Comparison of ENCODE assay signal across 17 cellular contexts in genomic region chr3:170485696-170486095, GRCh38.
DNase-seq lines count a peak whose midpoint lies in the region; ATAC-seq lines count a peak whose summit lies in the region.
"Had no signal": no experiment of that assay in that cellular context is flagged by ENCODE, and none has a peak within 500 bp of the region (broad histone marks: within the 10 kb centered on the region; RNA-seq: fewer than 3 reads in every experiment).

No MANE protein-coding gene starts in this region.

- H3K9me3 ChIP-seq in T-helper 17 cell (ENCODE audit: control insufficient read depth, low read length, poor library complexity, severe bottlenecking): no peaks in the 10 kb centered on the region

- peaks cover 8% of the 10 kb centered on the region for H3K27me3 Mint-ChIP-seq in activated CD4-positive, alpha-beta T cell treated with anti-CD3 and anti-CD28 coated beads, Interleukin-2, amount 10 ng/mL, durations not matched to agents 24 days and 14 days
- H3K27me3 Mint-ChIP-seq in T-helper 17 cell: peaks cover 34% of the 10 kb centered on the region
- H3K27me3 Mint-ChIP-seq: CD4-positive, alpha-beta T cell had no signal

- in situ Hi-C loops in SK-MEL-5 (cut with HindIII; ENCODE audit: low pct_unique_long_range_greater_than_20kb, low sequenced_read_pairs): no loop called here

- H3K9me3 Mint-ChIP-seq in activated CD4-positive, alpha-beta T cell treated with anti-CD3 and anti-CD28 coated beads, Interleukin-2, amount 10 ng/mL, durations not matched to agents 24 days and 14 days: no peaks in the 10 kb centered on the region
- H3K9me3 Mint-ChIP-seq: CD4-positive, alpha-beta T cell had no signal

- peak; percentile 48 for DNase-seq in SK-MEL-5 (ENCODE audit: low read depth, low spot score)
- DNase-seq in foreskin melanocyte: peak; percentile 45
- DNase-seq in middle frontal gyrus (ENCODE audit: extremely low spot score, low spot score): peak; percentile 54
- DNase-seq in superior temporal gyrus (ENCODE audit: extremely low spot score): peak; percentile 91
- DNase-seq in activated CD4-positive, alpha-beta T cell treated with anti-CD3 and anti-CD28 coated beads, Interleukin-2, amount 10 ng/mL, durations not matched to agents 24 days and 14 days: no peak
- DNase-seq in epidermal melanocyte (ENCODE audit: insufficient read length, low spot score): no peak
- no peak for DNase-seq in T-helper 17 cell
- DNase-seq: AML-193; CD4-positive, alpha-beta T cell; DMS79; NCI-H1436 treated with DMSO at 0.1 percent for 48 hours; NCI-H2107; NCI-H226; NCI-H526 treated with DMSO at 0.1 percent for 48 hours; PC-9 had no signal

- no peak overlapping the region for H3K27ac Mint-ChIP-seq in activated CD4-positive, alpha-beta T cell treated with anti-CD3 and anti-CD28 coated beads, Interleukin-2, amount 10 ng/mL, durations not matched to agents 24 days and 14 days
- H3K27ac Mint-ChIP-seq in T-helper 17 cell: no peak overlapping the region
- H3K27ac Mint-ChIP-seq: CD4-positive, alpha-beta T cell had no signal

- no peaks in the 10 kb centered on the region for H3K4me1 Mint-ChIP-seq in activated CD4-positive, alpha-beta T cell treated with anti-CD3 and anti-CD28 coated beads, Interleukin-2, amount 10 ng/mL, durations not matched to agents 24 days and 14 days
- no peaks in the 10 kb centered on the region for H3K4me1 Mint-ChIP-seq in T-helper 17 cell

- no peak for ATAC-seq in T-helper 17 cell
- ATAC-seq: HCT116, Right ventricle myocardium inferior had no signal

- no peaks in the 10 kb centered on the region for H3K36me3 Mint-ChIP-seq in activated CD4-positive, alpha-beta T cell treated with anti-CD3 and anti-CD28 coated beads, Interleukin-2, amount 10 ng/mL, durations not matched to agents 24 days and 14 days (ENCODE audit: low read depth)
- no peaks in the 10 kb centered on the region for H3K36me3 Mint-ChIP-seq in T-helper 17 cell (ENCODE audit: low read depth)

- H3K4me3 Mint-ChIP-seq in activated CD4-positive, alpha-beta T cell treated with anti-CD3 and anti-CD28 coated beads, Interleukin-2, amount 10 ng/mL, durations not matched to agents 24 days and 14 days: no peak overlapping the region
- no peak overlapping the region for H3K4me3 Mint-ChIP-seq in T-helper 17 cell
- H3K4me3 Mint-ChIP-seq: CD4-positive, alpha-beta T cell had no signal

- intact Hi-C loops in activated CD4-positive, alpha-beta T cell treated with anti-CD3 and anti-CD28 coated beads, Interleukin-2, amount 10 ng/mL, durations not matched to agents 24 days and 14 days (cut with micrococcal nuclease): no loop called here

Comparison
In these comparisons a context has a peak if more than half of its experiments do, and no peak if none do; other contexts are left out.
1. DNase-seq: peak in SK-MEL-5 (single experiment), foreskin melanocyte (single experiment), middle frontal gyrus (single experiment) and superior temporal gyrus (single experiment); none in activated CD4-positive, alpha-beta T cell treated with anti-CD3 and anti-CD28 coated beads, Interleukin-2, amount 10 ng/mL, durations not matched to agents 24 days and 14 days (single experiment), epidermal melanocyte (single experiment) and T-helper 17 cell (0 of 3).